In the genomic region with DNA sequence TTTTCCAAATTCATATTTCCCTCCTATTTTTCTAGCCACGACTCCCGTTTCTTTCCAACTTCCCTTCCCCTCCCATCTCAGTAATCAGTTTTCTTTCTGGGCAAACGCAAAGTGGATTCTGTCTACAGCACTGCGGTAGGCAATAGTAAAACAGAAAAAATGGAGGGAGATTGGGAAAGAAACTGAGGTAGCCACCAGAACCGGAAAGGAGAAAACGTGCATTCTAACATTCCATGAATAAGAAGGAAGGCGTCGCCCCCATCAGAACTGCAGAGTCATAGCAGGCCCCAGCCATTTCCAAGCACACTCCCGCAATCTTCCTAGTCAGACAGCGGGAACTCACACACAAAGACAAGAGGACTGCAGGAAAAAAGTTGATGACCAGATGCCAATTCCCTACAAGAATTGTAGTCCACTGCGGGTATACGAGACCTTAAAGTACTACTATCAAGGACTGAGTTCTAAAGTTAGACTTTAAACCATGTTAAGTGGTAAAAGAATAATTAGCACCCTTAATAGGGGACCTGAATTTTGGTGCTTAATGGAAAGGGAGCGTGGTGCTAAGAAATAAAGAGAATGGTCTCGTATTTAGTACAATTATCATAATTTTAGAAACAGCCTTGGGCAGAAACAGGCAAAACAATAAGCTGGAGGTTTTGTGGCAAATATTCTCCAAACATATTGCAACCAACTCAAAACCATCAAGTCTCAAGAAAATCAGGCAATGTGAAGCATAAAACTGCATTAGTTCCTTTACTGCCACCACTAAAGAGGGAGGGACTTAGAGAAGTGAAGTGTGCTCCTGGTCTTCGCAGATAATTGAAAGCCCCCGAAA, we compare ENCODE assay signal across 8 cellular contexts. TPM values are rescaled to one million over a fixed set of nuclear protein-coding genes. Genes with fewer than 3 reads are reported as not detected.
DNase-seq lines count a peak whose midpoint lies in the region; ATAC-seq and TF ChIP-seq lines count a peak whose summit lies in the region.

No MANE protein-coding gene starts in this region.

- peaks cover 35% of the 10 kb centered on the region for H4K20me1 ChIP-seq in PC-3 (ENCODE audit: low read length)

- POLR2A ChIA-PET in CD8-positive, alpha-beta T cell (lab: Charles Lee): interaction anchor here (0.8 to 0.9 kb wide), 2 partner anchors 32 to 439 kb away, joined by 3 to 4 read pairs; partner anchors contain the start of gene TSC22D2
- POLR2A ChIA-PET in PC-3 (lab: Charles Lee; ENCODE audit: unreplicated experiment): interaction anchor here (0.7 kb wide), 1 partner anchor 110 kb away, joined by 3 read pairs; no protein-coding TSS in a partner anchor

- peaks cover 90% of the 10 kb centered on the region for H3K79me2 ChIP-seq in PC-3 (ENCODE audit: low read length)

- H3K27ac Mint-ChIP-seq in CD8-positive, alpha-beta T cell: no peak overlapping the region

- peak overlapping the region; percentile 63 for H3K4me3 ChIP-seq in CD8-positive, alpha-beta T cell (ENCODE audit: low read depth, low read length)
- H3K4me3 ChIP-seq in PC-3 (ENCODE audit: low read length): peak overlapping the region; percentile 79
- peak overlapping the region; percentile 82 for H3K4me3 ChIP-seq in colonic mucosa
- H3K4me3 ChIP-seq in stomach: peak overlapping the region; percentile 83 to 96 (median 92)

- H2AFZ ChIP-seq in PC-3 (ENCODE audit: low read length): peak overlapping the region; percentile 69

- no peaks in the 10 kb centered on the region for H3K9me3 ChIP-seq in CD8-positive, alpha-beta T cell (ENCODE audit: low read length)
- no peaks in the 10 kb centered on the region for H3K9me3 ChIP-seq in PC-3 (ENCODE audit: low read length)
- H3K9me3 ChIP-seq in colonic mucosa: no peaks in the 10 kb centered on the region
- H3K9me3 ChIP-seq in stomach: no peaks in the 10 kb centered on the region

- 16 to 28% (median 21%) methylated on average over 16 of the region's 16 CpGs for WGBS in stomach, 5 donors

- intact Hi-C loops in CD8-positive, alpha-beta T cell (cut with DNase I, micrococcal nuclease): loop anchor here (5.0 to 10.0 kb wide), 4 partner anchors 217 to 895 kb away; partner anchors contain the start of gene COMMD2 (in 1 of the 2)
- intact Hi-C loops in PC-3 (cut with micrococcal nuclease): loop anchor here (5.0 to 10.0 kb wide), 2 partner anchors 438 to 525 kb away; partner anchors contain the start of gene TSC22D2
- intact Hi-C loops in colonic mucosa (cut with DNase I): loop anchor here (5.0 kb wide), 1 partner anchor 253 kb away; no protein-coding TSS in a partner anchor
- intact Hi-C loops in left colon (cut with DNase I, micrococcal nuclease): no loop called here
- intact Hi-C loops in stomach (cut with DNase I; ENCODE audit: low total_unique reads): loop anchor here (10.0 kb wide), 1 partner anchor 215 kb away; no protein-coding TSS in a partner anchor

- ATAC-seq in CD8-positive, alpha-beta T cell: no peak
- ATAC-seq in PC-3 (peak; percentile 19; the same call in 1 of the 2 replicates), left colon (peak; percentile 39), GM21381 (IDR thresholded peaks at IDR 0.05; ENCODE audit: unreplicated experiment) (no peak), HG02885 (IDR thresholded peaks at IDR 0.05; ENCODE audit: poor library complexity, unreplicated experiment) (no peak)

- peaks cover 23% of the 10 kb centered on the region for H3K4me1 Mint-ChIP-seq in CD8-positive, alpha-beta T cell (ENCODE audit: low read depth)

- peak overlapping the region; percentile 91 for H3K4me2 ChIP-seq in PC-3 (ENCODE audit: low read length)

- TSS peak; percentile 28 for BruUV-seq in PC-3 (replicated peaks; lab: Mats Ljungman, UMichigan)

- peaks cover 3% of the 10 kb centered on the region for H3K27me3 Mint-ChIP-seq in CD8-positive, alpha-beta T cell (ENCODE audit: low read depth)

- CTCF ChIA-PET in CD8-positive, alpha-beta T cell (lab: Charles Lee): interaction anchor here (0.9 to 4.3 kb wide), 2 partner anchors 18 to 214 kb away, joined by 3 to 47 read pairs; no protein-coding TSS in a partner anchor
- CTCF ChIA-PET in PC-3 (lab: Charles Lee): interaction anchor here (0.6 to 3.3 kb wide), 5 partner anchors 125 to 251 kb away, joined by 3 to 57 read pairs (median 7); no protein-coding TSS in a partner anchor

- no peak for TF ChIP-seq EP300 in stomach (IDR thresholded peaks at IDR 0.05)

- DNase-seq in CD8-positive, alpha-beta T cell: no peak
- DNase-seq in HPDE6-E6E7 (ENCODE audit: extremely low spot score) (peak; percentile 49), PC-3 (peak; percentile 81), colonic mucosa (peak; percentile 53), left colon (peak; percentile 27 to 51), stomach (no peak)

- H3K9me3 Mint-ChIP-seq in CD8-positive, alpha-beta T cell: no peaks in the 10 kb centered on the region

- H3K27ac ChIP-seq in CD8-positive, alpha-beta T cell (ENCODE audit: low read depth, low read length): no peak overlapping the region
- H3K27ac ChIP-seq in PC-3 (ENCODE audit: low read length): peak overlapping the region; percentile 86
- peak overlapping the region; percentile 81 for H3K27ac ChIP-seq in colonic mucosa
- peak overlapping the region in 4 of 5 donors; percentile 87 to 97 (median 88) for H3K27ac ChIP-seq in stomach

- no peak for TF ChIP-seq CTCF in CD8-positive, alpha-beta T cell (IDR thresholded peaks at IDR 0.05)
- peak; percentile 38 for TF ChIP-seq CTCF in PC-3 (conservative IDR thresholded peaks at IDR 0.05; ENCODE audit: low read depth, low read length)
- no peak for TF ChIP-seq CTCF in colonic mucosa (IDR thresholded peaks at IDR 0.05)
- no peak for TF ChIP-seq CTCF in stomach (IDR thresholded peaks at IDR 0.05)

- peaks cover 10% of the 10 kb centered on the region for H3K4me1 ChIP-seq in CD8-positive, alpha-beta T cell (ENCODE audit: insufficient read depth, low read length)
- H3K4me1 ChIP-seq in PC-3 (ENCODE audit: insufficient read depth, low read length) (peaks cover 39% of the 10 kb centered on the region), colonic mucosa (no peaks in the 10 kb centered on the region), stomach (peaks cover 4 to 42% (median 33%) of the 10 kb centered on the region in 4 donors)

- H3K9me2 ChIP-seq in PC-3 (replicated peaks; ENCODE audit: low read length): no peaks in the 10 kb centered on the region

- H3F3A ChIP-seq in PC-3 (ENCODE audit: low read length, unreplicated experiment): no peaks in the 10 kb centered on the region

- H3K36me3 ChIP-seq in CD8-positive, alpha-beta T cell (ENCODE audit: insufficient read depth, low read length): no peaks in the 10 kb centered on the region
- H3K36me3 ChIP-seq in PC-3 (ENCODE audit: low read depth, low read length): peaks cover 35% of the 10 kb centered on the region
- H3K36me3 ChIP-seq in colonic mucosa: no peaks in the 10 kb centered on the region
- H3K36me3 ChIP-seq in stomach: peaks cover 0 to 16% (median 7%) of the 10 kb centered on the region in 4 donors

- H3K36me3 Mint-ChIP-seq in CD8-positive, alpha-beta T cell: peaks cover 13% of the 10 kb centered on the region

- peak overlapping the region; percentile 94 for H3K9ac ChIP-seq in PC-3 (ENCODE audit: low read length)
- peak overlapping the region in 1 of 2 donors; percentile 38 for H3K9ac ChIP-seq in colonic mucosa (ENCODE audit: low read depth in 2 of 2, low read length in 2 of 2)

- H3K27me3 ChIP-seq in CD8-positive, alpha-beta T cell (ENCODE audit: insufficient read depth, low read length): no peaks in the 10 kb centered on the region
- no peaks in the 10 kb centered on the region for H3K27me3 ChIP-seq in PC-3 (ENCODE audit: low read length)
- H3K27me3 ChIP-seq in colonic mucosa: no peaks in the 10 kb centered on the region
- H3K27me3 ChIP-seq in stomach: peaks cover 0 to 30% (median 0%) of the 10 kb centered on the region in 3 donors

- no peak for TF ChIP-seq POLR2A in stomach (IDR thresholded peaks at IDR 0.05)

- H3K4me3 Mint-ChIP-seq in CD8-positive, alpha-beta T cell: peak overlapping the region; percentile 85

RNA-seq across cellular contexts. Expression of gene PFN2, which starts 1.4 kb away (rescaled TPM):
- 10 to 100 TPM; 17.2 to 18.3 TPM for total RNA-seq in CD8-positive, alpha-beta T cell
- total RNA-seq in PC-3 (2014; rRNA removed): 213 and 284 TPM in 2 replicates
- total RNA-seq in colonic mucosa: 10 to 100 TPM; 35.7 to 40.3 TPM
- 10 to 100 TPM; 35.6 to 49.7 TPM for total RNA-seq in left colon
- 100 to 1,000 TPM in 1 of 5 donors, 10 to 100 TPM in 3, 1 to 10 TPM in 1; 1.2 to 130 (median 36.2) TPM for total RNA-seq in stomach
- 10 to 100 TPM; 33.9 to 40.9 (median 40.6) TPM for polyA plus RNA-seq in stomach

Comparison
In these comparisons a context has a peak if more than half of its experiments do, and no peak if none do; other contexts are left out.
1. ATAC-seq: peak in PC-3 (single experiment) and left colon (single experiment); none in CD8-positive, alpha-beta T cell (single experiment), GM21381 (single experiment) and HG02885 (single experiment).
2. DNase-seq: peak in HPDE6-E6E7 (single experiment), PC-3 (single experiment), colonic mucosa (single experiment) and left colon (2 of 2); none in CD8-positive, alpha-beta T cell (0 of 7) and stomach (single experiment).
3. intact Hi-C loops: an anchor here in CD8-positive, alpha-beta T cell (5.0 to 10.0 kb wide), PC-3 (5.0 to 10.0 kb wide), colonic mucosa (5.0 kb wide) and stomach (10.0 kb wide); none called in left colon.
4. Peak in every context shown above with its lines, with median percentiles within 50 percentile points of each other: H3K4me3 ChIP-seq.